Comparison of ENCODE assay signal across 25 cellular contexts in the genomic region with DNA sequence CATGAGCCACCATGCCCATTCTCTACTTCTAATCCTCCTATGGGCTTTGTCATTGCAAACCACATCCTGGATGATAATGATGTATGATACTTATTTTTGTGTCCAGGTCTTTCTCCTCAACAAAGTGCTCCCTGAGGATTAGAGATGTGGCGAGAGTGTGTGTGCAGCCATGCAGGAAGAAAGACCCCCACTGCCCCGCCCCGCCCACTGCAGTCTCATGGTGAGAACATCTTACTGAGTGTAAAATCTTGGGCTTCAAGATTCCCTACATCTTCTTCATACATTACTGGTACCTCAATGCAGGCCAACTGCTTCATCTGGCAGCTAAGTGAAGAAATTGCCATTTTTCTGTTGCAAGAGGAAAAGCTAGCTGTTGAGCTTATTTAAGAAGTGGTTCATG. TPM values are rescaled to one million over a fixed set of nuclear protein-coding genes. Genes with fewer than 3 reads are reported as not detected.
DNase-seq lines count a peak whose midpoint lies in the region; ATAC-seq, FAIRE-seq and TF ChIP-seq lines count a peak whose summit lies in the region.
"Had no signal": no experiment of that assay in that cellular context is flagged by ENCODE, and none has a peak within 500 bp of the region (broad histone marks: within the 10 kb centered on the region; RNA-seq: fewer than 3 reads in every experiment).

No MANE protein-coding gene starts in this region.

- no peak overlapping the region for H3K4me3 ChIP-seq in left ventricle myocardium inferior
- H3K4me3 ChIP-seq in astrocyte (ENCODE audit: insufficient read depth, low read depth, low read length), result no peak overlapping the region
- H3K4me3 ChIP-seq in neuronal stem cell (ENCODE audit: low read length in 2 of 2), result no peak overlapping the region
- H3K4me3 ChIP-seq: A549, HAP-1 had no signal

- intact Hi-C loops in cardiac septum (cut with DNase I) (loop anchor here (5.0 kb wide), 1 partner anchor 51 kb away; no protein-coding TSS in a partner anchor), left ventricle myocardium inferior (cut with micrococcal nuclease) (no loop called here)

- H3K9me3 ChIP-seq in left ventricle myocardium inferior (replicated peaks), result no peaks in the 10 kb centered on the region
- H3K9me3 ChIP-seq in astrocyte (ENCODE audit: insufficient read depth, low read depth, low read length), result no peaks in the 10 kb centered on the region
- H3K9me3 ChIP-seq in neuronal stem cell (replicated peaks in 1 of 2; ENCODE audit: control insufficient read depth in 2 of 2, insufficient read depth in 1 of 2, low read depth in 1 of 2, low read length in 2 of 2), result no peaks in the 10 kb centered on the region
- H3K9me3 ChIP-seq: A549, BE2C, HAP-1 had no signal

- H2AFZ ChIP-seq in astrocyte (ENCODE audit: low read depth, low read length), result no peak overlapping the region
- H2AFZ ChIP-seq in neuronal stem cell (ENCODE audit: low read length), result no peak overlapping the region

- H3K4me1 Mint-ChIP-seq in astrocyte (ENCODE audit: low read depth, unreplicated experiment), result no peaks in the 10 kb centered on the region

- H3K14ac ChIP-seq in neuronal stem cell (ENCODE audit: low read length), result no peak overlapping the region

- H3K27ac ChIP-seq in left ventricle myocardium inferior (replicated peaks), result no peak overlapping the region
- no peak overlapping the region for H3K27ac ChIP-seq in astrocyte (ENCODE audit: low read depth, low read length)
- no peak overlapping the region for H3K27ac ChIP-seq in neuronal stem cell (replicated peaks; ENCODE audit: low read length)
- H3K27ac ChIP-seq: A549 had no signal

- H3K23ac ChIP-seq in neuronal stem cell (ENCODE audit: low read depth, low read length, poor library complexity), result no peak overlapping the region

- H4K91ac ChIP-seq in neuronal stem cell (ENCODE audit: low read depth, low read length, poor library complexity), result no peak overlapping the region

- H2BK12ac ChIP-seq in neuronal stem cell (ENCODE audit: low read length), result no peak overlapping the region

- no peaks in the 10 kb centered on the region for H3K9me3 Mint-ChIP-seq in astrocyte (ENCODE audit: unreplicated experiment)
- H3K9me3 Mint-ChIP-seq: HFFc6 had no signal

- DNase-seq in cardiac septum (ENCODE audit: low spot score) (peak; percentile 29), left ventricle myocardium inferior (no peak), astrocyte (ENCODE audit: low read depth) (no peak), neuronal stem cell (ENCODE audit: low spot score) (no peak), HUDEP-2 (lab: John Stamatoyannopoulos, UW; ENCODE audit: unreplicated experiment in 76 of 76) (no peak)
- DNase-seq: 8988T; ACHN; AML-193; BE2C; C1 segment of cervical spinal cord; Calu3; CD4-positive, alpha-beta memory T cell; COR-L47; DMS53; DMS79 treated with DMSO at 0.1 percent for 48 hours; GF-D8; GOT3; HFFc6 had no signal

- no peaks in the 10 kb centered on the region for H3K79me2 ChIP-seq in astrocyte (ENCODE audit: insufficient read depth, low read length)

- no peak overlapping the region for H4K8ac ChIP-seq in neuronal stem cell (ENCODE audit: low read depth, low read length)

- ATAC-seq in HG02885 (IDR thresholded peaks at IDR 0.05; ENCODE audit: poor library complexity, unreplicated experiment) (no peak), GM19455 (IDR thresholded peaks at IDR 0.05; ENCODE audit: unreplicated experiment) (no peak)
- ATAC-seq: A549 had no signal

- H3K4me3 Mint-ChIP-seq in astrocyte (ENCODE audit: unreplicated experiment), result no peak overlapping the region
- H3K4me3 Mint-ChIP-seq: HFFc6 had no signal

- H2BK120ac ChIP-seq in neuronal stem cell (ENCODE audit: low read depth, low read length), result no peak overlapping the region

- H3K9ac ChIP-seq in astrocyte (ENCODE audit: low read length), result no peak overlapping the region
- no peak overlapping the region for H3K9ac ChIP-seq in neuronal stem cell (ENCODE audit: low read depth, low read length, poor library complexity)

- peaks cover 15% of the 10 kb centered on the region for H3K4me1 ChIP-seq in left ventricle myocardium inferior
- no peaks in the 10 kb centered on the region for H3K4me1 ChIP-seq in astrocyte (ENCODE audit: insufficient read depth, low read length)
- H3K4me1 ChIP-seq in neuronal stem cell (ENCODE audit: control insufficient read depth in 2 of 2, insufficient read depth in 1 of 2, low read depth in 1 of 2, low read length in 2 of 2), result peaks cover 0 to 2% of the 10 kb centered on the region in 2 donors
- H3K4me1 ChIP-seq: A549, BE2C, HAP-1 had no signal

- no peaks in the 10 kb centered on the region for H3K27me3 Mint-ChIP-seq in astrocyte (ENCODE audit: low read depth, unreplicated experiment)
- H3K27me3 Mint-ChIP-seq: CD4-positive, alpha-beta memory T cell had no signal

- no peaks in the 10 kb centered on the region for H4K20me1 ChIP-seq in astrocyte (ENCODE audit: insufficient read depth, low read length)

- H2AK5ac ChIP-seq in neuronal stem cell (ENCODE audit: low read depth, low read length), result no peak overlapping the region

- H3K4me2 ChIP-seq in astrocyte (ENCODE audit: low read length) (no peak overlapping the region), neuronal stem cell (ENCODE audit: insufficient read depth, low read length, poor library complexity, severe bottlenecking) (no peak overlapping the region)
- H3K4me2 ChIP-seq: A549 had no signal

- H3K27me3 ChIP-seq in left ventricle myocardium inferior (ENCODE audit: low read depth) (no peaks in the 10 kb centered on the region), astrocyte (ENCODE audit: insufficient read depth, low read length) (no peaks in the 10 kb centered on the region), neuronal stem cell (ENCODE audit: control insufficient read depth in 3 of 3, insufficient read depth in 3 of 3, low read depth in 1 of 3, low read length in 3 of 3) (no peaks in the 10 kb centered on the region)
- H3K27me3 ChIP-seq: BE2C had no signal

- FAIRE-seq in astrocyte (lab: Jason Lieb, UNC), result peak; percentile 49
- FAIRE-seq: A549, GM12891, GM18507, H54 had no signal

- H2BK5ac ChIP-seq in neuronal stem cell (ENCODE audit: low read length), result peak overlapping the region; percentile 53

- TF ChIP-seq CTCF in left ventricle myocardium inferior (IDR thresholded peaks at IDR 0.05; ENCODE audit: borderline replicate concordance), result no peak
- no peak for TF ChIP-seq CTCF in astrocyte (IDR thresholded peaks at IDR 0.05; ENCODE audit: insufficient read depth, low read depth, low read length)

- H3K79me1 ChIP-seq in neuronal stem cell (ENCODE audit: low read depth, low read length), result no peaks in the 10 kb centered on the region

- peaks cover 50% of the 10 kb centered on the region for H3K36me3 ChIP-seq in left ventricle myocardium inferior
- H3K36me3 ChIP-seq in astrocyte (ENCODE audit: insufficient read depth, low read length), result peaks cover under 1% of the 10 kb centered on the region
- no peaks in the 10 kb centered on the region for H3K36me3 ChIP-seq in neuronal stem cell (replicated peaks in 1 of 2; ENCODE audit: control insufficient read depth in 2 of 2, insufficient read depth in 2 of 2, low read length in 2 of 2)
- H3K36me3 ChIP-seq: BE2C, HAP-1 had no signal

- no peak overlapping the region for H3K18ac ChIP-seq in neuronal stem cell (ENCODE audit: low read length)

- H2BK15ac ChIP-seq in neuronal stem cell (ENCODE audit: low read length), result no peak overlapping the region

- no CpG with 5 or more reads among the region's 3 CpGs for WGBS in neuronal stem cell (ENCODE audit: extremely low coverage in 2 of 2, insufficient read length in 2 of 2, insufficient replicate concordance in 1 of 2), 2 donors

- H3K4ac ChIP-seq in neuronal stem cell (ENCODE audit: low read length), result no peak overlapping the region

- H3K36me3 Mint-ChIP-seq in astrocyte (ENCODE audit: low read depth, unreplicated experiment), result no peaks in the 10 kb centered on the region

- no peak overlapping the region for H3K27ac Mint-ChIP-seq in astrocyte (ENCODE audit: unreplicated experiment)
- H3K27ac Mint-ChIP-seq: HFFc6 had no signal

RNA-seq across cellular contexts. Expression of gene MAP3K15, which starts 25.9 kb away (rescaled TPM):
- total RNA-seq in cardiac septum (not detected), left ventricle myocardium inferior (not detected), astrocyte (1.2 and 2.1 TPM in 2 replicates)
- 1.6 TPM for polyA plus RNA-seq in neuronal stem cell (2013, experiment 1 of 2)
- polyA plus RNA-seq in neuronal stem cell (2013, experiment 2 of 2), result 1.6 TPM
- total RNA-seq: CD4-positive, alpha-beta memory T cell had no signal
- polyA plus RNA-seq: CD4-positive, alpha-beta memory T cell had no signal
